ENCODE assay signal across 17 cellular contexts in genomic region chr12:39331539-39332261, GRCh38.
"Had no signal": no experiment of that assay in that cellular context is flagged by ENCODE, and none has a peak within 500 bp of the region (broad histone marks: within the 10 kb centered on the region; RNA-seq: fewer than 3 reads in every experiment).

No MANE protein-coding gene starts in this region.

- H3K9me3 ChIP-seq: adrenal gland, gastrocnemius medialis, heart right ventricle, left lung, ovary, uterus had no signal

- H3K4me2 ChIP-seq: neural progenitor cell had no signal

- H3K36me3 ChIP-seq: adrenal gland, ovary, uterus had no signal

- H3K4me1 Mint-ChIP-seq: memory B cell, neural progenitor cell had no signal

- DNase-seq: activated CD4-positive, alpha-beta T cell treated with anti-CD3 and anti-CD28 coated beads, Interleukin-2, amount 50 U/mL, for 48 hours; activated effector memory CD4-positive, alpha-beta T cell treated with anti-CD3 and anti-CD28 coated beads, Interleukin-2, amount 50 U/mL, for 16 hours; adrenal gland; caudate nucleus; effector memory CD4-positive, alpha-beta T cell; gastrocnemius medialis; heart right ventricle; left lung; ovary; SIG-M5; stimulated activated CD4-positive, alpha-beta T cell treated with anti-CD3 and anti-CD28 coated beads, Interleukin-15, amount 100 ng/mL, for 24 hours; stimulated activated CD4-positive, alpha-beta T cell treated with anti-CD3 and anti-CD28 coated beads, Interleukin-4, amount 100 ng/mL, for 24 hours; uterus had no signal

- H3K4me3 ChIP-seq: adrenal gland, gastrocnemius medialis, heart right ventricle, left lung, neural progenitor cell, ovary, uterus had no signal

- H3K9me3 Mint-ChIP-seq: memory B cell, neural progenitor cell had no signal

- H2AFZ ChIP-seq: neural progenitor cell had no signal

- H3K27me3 Mint-ChIP-seq: memory B cell had no signal

- ATAC-seq: gastrocnemius medialis, heart right ventricle, left lung had no signal

- H3K27ac Mint-ChIP-seq: memory B cell, neural progenitor cell had no signal

- H3K4me3 Mint-ChIP-seq: memory B cell, neural progenitor cell had no signal

- H3K27me3 ChIP-seq: adrenal gland, gastrocnemius medialis, heart right ventricle, left lung, neural progenitor cell, ovary, uterus had no signal

- H3K4me1 ChIP-seq: adrenal gland, gastrocnemius medialis, left lung, neural progenitor cell, uterus had no signal

- H3K9ac ChIP-seq: neural progenitor cell had no signal

- H3K27ac ChIP-seq: adrenal gland, epithelial cell of prostate, gastrocnemius medialis, heart right ventricle, left lung, neural progenitor cell, ovary, uterus, VCaP had no signal
